In genomic region chr2:105329561-105330495, GRCh38 we compare ENCODE assay signal across 8 cellular contexts. TPM values are rescaled to one million over a fixed set of nuclear protein-coding genes. Genes with fewer than 3 reads are reported as not detected.
DNase-seq lines count a peak whose midpoint lies in the region; ATAC-seq and TF ChIP-seq lines count a peak whose summit lies in the region.

Gene TGFBRAP1, minus strand, starts transcription at chr2:105329735. Its CDS starts 21,434 bp downstream, at chr2:105308301.

- H3K36me3 ChIP-seq in SK-N-SH (replicated peaks in 1 of 2; ENCODE audit: control insufficient read depth in 1 of 2, insufficient read depth in 2 of 2, low read length in 1 of 2) (peaks cover 0 to 9% of the 10 kb centered on the region in 2 experiments), heart left ventricle (peaks cover 0 to 16% (median 0%) of the 10 kb centered on the region in 9 donors), uterus (no peaks in the 10 kb centered on the region)

- peaks cover 40% of the 10 kb centered on the region for H3K4me1 Mint-ChIP-seq in activated naive CD8-positive, alpha-beta T cell treated with anti-CD3 and anti-CD28 coated beads for 36 hours

- H3K9me3 ChIP-seq in SK-N-SH (no peaks in the 10 kb centered on the region), heart left ventricle (no peaks in the 10 kb centered on the region), uterus (no peaks in the 10 kb centered on the region)

- peak; percentile 72 for ATAC-seq in GM21360 (IDR thresholded peaks at IDR 0.05; ENCODE audit: unreplicated experiment)
- peak in 3 of 4 donors; percentile 69 to 88 (median 87) for ATAC-seq in heart left ventricle

- no peaks in the 10 kb centered on the region for H3K27me3 Mint-ChIP-seq in activated naive CD8-positive, alpha-beta T cell treated with anti-CD3 and anti-CD28 coated beads for 36 hours

- peaks cover 4% of the 10 kb centered on the region for H3F3A ChIP-seq in SK-N-SH (replicated peaks; ENCODE audit: insufficient read depth)

- H3K9me3 Mint-ChIP-seq in activated naive CD8-positive, alpha-beta T cell treated with anti-CD3 and anti-CD28 coated beads for 36 hours: no peaks in the 10 kb centered on the region

- CTCF ChIA-PET in SK-N-SH (lab: Yijun Ruan, JAX): interaction anchor here (1.3 to 1.6 kb wide), 4 partner anchors 8 to 35 kb away, joined by 3 to 4 read pairs (median 3); no protein-coding TSS in a partner anchor

- H2AFZ ChIP-seq in SK-N-SH (ENCODE audit: low read depth): peak within 1 kb of the TSS; percentile 72

- TF ChIP-seq EP300 in SK-N-SH (IDR thresholded peaks at IDR 0.05; ENCODE audit: borderline replicate concordance in 1 of 2, low read depth in 1 of 2, low read length in 1 of 2): no peak

- H3K27ac Mint-ChIP-seq in activated naive CD8-positive, alpha-beta T cell treated with anti-CD3 and anti-CD28 coated beads for 36 hours: peak within 1 kb of the TSS; percentile 96

- H3K4me1 ChIP-seq in SK-N-SH (ENCODE audit: control insufficient read depth in 1 of 2, insufficient read depth in 2 of 2, low read depth in 1 of 2, low read length in 1 of 2): peaks cover 0 to 15% of the 10 kb centered on the region in 2 experiments
- peaks cover 0 to 33% (median 13%) of the 10 kb centered on the region in 12 donors for H3K4me1 ChIP-seq in heart left ventricle
- no peaks in the 10 kb centered on the region for H3K4me1 ChIP-seq in uterus

- peak within 1 kb of the TSS; percentile 42 to 80; a peak in 3 of 4 replicates for H3K27ac ChIP-seq in SK-N-SH (ENCODE audit: low read depth in 2 of 2, low read length in 1 of 2)
- H3K27ac ChIP-seq in heart left ventricle: peak within 1 kb of the TSS in 11 of 12 donors; percentile 71 to 90 (median 85)
- peak within 1 kb of the TSS; percentile 83 to 84 for H3K27ac ChIP-seq in uterus

- DNase-seq in DMS53 treated with DMSO at 0.1 percent for 48 hours (lab: John Stamatoyannopoulos, UW; ENCODE audit: unreplicated experiment) (peak; percentile 62), HT-29 (ENCODE audit: low spot score) (peak; percentile 53), SK-N-SH (peak; percentile 93), heart left ventricle (peak; percentile 56 to 76 (median 61)), pons (ENCODE audit: low spot score) (peak; percentile 13), uterus (peak; percentile 22 to 48)
- DNase-seq in activated naive CD8-positive, alpha-beta T cell treated with anti-CD3 and anti-CD28 coated beads for 36 hours: peak; percentile 78

- no peaks in the 10 kb centered on the region for H3K9me2 ChIP-seq in SK-N-SH

- TF ChIP-seq CTCF in SK-N-SH (IDR thresholded peaks at IDR 0.05): no peak
- no peak for TF ChIP-seq CTCF in heart left ventricle (IDR thresholded peaks at IDR 0.05)
- peak in 1 of 4 experiments; percentile 17 for TF ChIP-seq CTCF in uterus (IDR thresholded peaks at IDR 0.05)

- TF ChIP-seq POLR2A in heart left ventricle (IDR thresholded peaks at IDR 0.05): no peak
- peak in 1 of 2 donors; percentile 40 for TF ChIP-seq POLR2A in uterus (IDR thresholded peaks at IDR 0.05)

- peak within 1 kb of the TSS; percentile 88 for H3K4me3 Mint-ChIP-seq in activated naive CD8-positive, alpha-beta T cell treated with anti-CD3 and anti-CD28 coated beads for 36 hours

- H4K20me1 ChIP-seq in SK-N-SH (ENCODE audit: insufficient read depth): no peaks in the 10 kb centered on the region

- peak within 1 kb of the TSS; percentile 86 for H3K9ac ChIP-seq in SK-N-SH

- no peak for TF ChIP-seq RAD21 in SK-N-SH (IDR thresholded peaks at IDR 0.05; ENCODE audit: low read length)

- H3K36me3 Mint-ChIP-seq in activated naive CD8-positive, alpha-beta T cell treated with anti-CD3 and anti-CD28 coated beads for 36 hours: peaks cover 22% of the 10 kb centered on the region

- H3K4me2 ChIP-seq in SK-N-SH: peak within 1 kb of the TSS; percentile 93

- POLR2A ChIA-PET in SK-N-SH (lab: Yijun Ruan, JAX): interaction anchor here (0.6 kb wide), 1 partner anchor 476 kb away, joined by 5 read pairs; no protein-coding TSS in a partner anchor

- intact Hi-C loops in heart left ventricle (cut with DNase I) (no loop called here), uterus (cut with DNase I; ENCODE audit: low total_unique reads) (no loop called here)

- H3K79me2 ChIP-seq in SK-N-SH (ENCODE audit: insufficient read depth): peaks cover 35% of the 10 kb centered on the region

- WGBS in SK-N-SH (ENCODE audit: low lambda C conversion rate): 40% methylated on average over 19 of the region's 101 CpGs
- WGBS in heart left ventricle, 4 donors: 2 to 20% (median 4%) methylated on average over 5 to 101 of the region's 101 CpGs

- no peaks in the 10 kb centered on the region for H3K27me3 ChIP-seq in SK-N-SH (ENCODE audit: insufficient read depth)
- H3K27me3 ChIP-seq in heart left ventricle: no peaks in the 10 kb centered on the region
- H3K27me3 ChIP-seq in uterus: no peaks in the 10 kb centered on the region

- H3K4me3 ChIP-seq in SK-N-SH (ENCODE audit: low read depth in 2 of 2, low read length in 1 of 2): peak within 1 kb of the TSS; percentile 56 to 65
- peak within 1 kb of the TSS; percentile 50 to 93 (median 76) for H3K4me3 ChIP-seq in heart left ventricle
- peak within 1 kb of the TSS; percentile 58 to 92 for H3K4me3 ChIP-seq in uterus

TF ChIP-seq in SK-N-SH, 30 proteins besides CTCF, POLR2A, EP300 and RAD21:
- TF ChIP-seq, protein P1, sequence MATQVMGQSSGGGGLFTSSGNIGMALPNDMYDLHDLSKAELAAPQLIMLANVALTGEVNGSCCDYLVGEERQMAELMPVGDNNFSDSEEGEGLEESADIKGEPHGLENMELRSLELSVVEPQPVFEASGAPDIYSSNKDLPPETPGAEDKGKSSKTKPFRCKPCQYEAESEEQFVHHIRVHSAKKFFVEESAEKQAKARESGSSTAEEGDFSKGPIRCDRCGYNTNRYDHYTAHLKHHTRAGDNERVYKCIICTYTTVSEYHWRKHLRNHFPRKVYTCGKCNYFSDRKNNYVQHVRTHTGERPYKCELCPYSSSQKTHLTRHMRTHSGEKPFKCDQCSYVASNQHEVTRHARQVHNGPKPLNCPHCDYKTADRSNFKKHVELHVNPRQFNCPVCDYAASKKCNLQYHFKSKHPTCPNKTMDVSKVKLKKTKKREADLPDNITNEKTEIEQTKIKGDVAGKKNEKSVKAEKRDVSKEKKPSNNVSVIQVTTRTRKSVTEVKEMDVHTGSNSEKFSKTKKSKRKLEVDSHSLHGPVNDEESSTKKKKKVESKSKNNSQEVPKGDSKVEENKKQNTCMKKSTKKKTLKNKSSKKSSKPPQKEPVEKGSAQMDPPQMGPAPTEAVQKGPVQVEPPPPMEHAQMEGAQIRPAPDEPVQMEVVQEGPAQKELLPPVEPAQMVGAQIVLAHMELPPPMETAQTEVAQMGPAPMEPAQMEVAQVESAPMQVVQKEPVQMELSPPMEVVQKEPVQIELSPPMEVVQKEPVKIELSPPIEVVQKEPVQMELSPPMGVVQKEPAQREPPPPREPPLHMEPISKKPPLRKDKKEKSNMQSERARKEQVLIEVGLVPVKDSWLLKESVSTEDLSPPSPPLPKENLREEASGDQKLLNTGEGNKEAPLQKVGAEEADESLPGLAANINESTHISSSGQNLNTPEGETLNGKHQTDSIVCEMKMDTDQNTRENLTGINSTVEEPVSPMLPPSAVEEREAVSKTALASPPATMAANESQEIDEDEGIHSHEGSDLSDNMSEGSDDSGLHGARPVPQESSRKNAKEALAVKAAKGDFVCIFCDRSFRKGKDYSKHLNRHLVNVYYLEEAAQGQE (IDR thresholded peaks at IDR 0.05; ENCODE audit: low read depth, low read length): no peak
- TF ChIP-seq, protein P2, sequence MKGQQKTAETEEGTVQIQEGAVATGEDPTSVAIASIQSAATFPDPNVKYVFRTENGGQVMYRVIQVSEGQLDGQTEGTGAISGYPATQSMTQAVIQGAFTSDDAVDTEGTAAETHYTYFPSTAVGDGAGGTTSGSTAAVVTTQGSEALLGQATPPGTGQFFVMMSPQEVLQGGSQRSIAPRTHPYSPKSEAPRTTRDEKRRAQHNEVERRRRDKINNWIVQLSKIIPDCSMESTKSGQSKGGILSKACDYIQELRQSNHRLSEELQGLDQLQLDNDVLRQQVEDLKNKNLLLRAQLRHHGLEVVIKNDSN (IDR thresholded peaks at IDR 0.05; ENCODE audit: borderline replicate concordance, low read depth): peak; percentile 81
- TF ChIP-seq TAF1 (IDR thresholded peaks at IDR 0.05; ENCODE audit: borderline replicate concordance, low read depth, low read length): no peak
- TF ChIP-seq NRF1 (IDR thresholded peaks at IDR 0.05; ENCODE audit: low read depth, low read length): peak; percentile 26; the same call in 1 of the 2 replicates
- no peak for TF ChIP-seq YY1 (IDR thresholded peaks at IDR 0.05; ENCODE audit: low read depth)
- TF ChIP-seq JUND (IDR thresholded peaks at IDR 0.05): no peak
- peak; percentile 21; the same call in 1 of the 2 replicates for TF ChIP-seq MAX (IDR thresholded peaks at IDR 0.05; ENCODE audit: low read depth)
- TF ChIP-seq, protein P3, sequence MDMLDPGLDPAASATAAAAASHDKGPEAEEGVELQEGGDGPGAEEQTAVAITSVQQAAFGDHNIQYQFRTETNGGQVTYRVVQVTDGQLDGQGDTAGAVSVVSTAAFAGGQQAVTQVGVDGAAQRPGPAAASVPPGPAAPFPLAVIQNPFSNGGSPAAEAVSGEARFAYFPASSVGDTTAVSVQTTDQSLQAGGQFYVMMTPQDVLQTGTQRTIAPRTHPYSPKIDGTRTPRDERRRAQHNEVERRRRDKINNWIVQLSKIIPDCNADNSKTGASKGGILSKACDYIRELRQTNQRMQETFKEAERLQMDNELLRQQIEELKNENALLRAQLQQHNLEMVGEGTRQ (IDR thresholded peaks at IDR 0.05; ENCODE audit: borderline replicate concordance, low read depth, low read length): peak; percentile 54; the same call in 1 of the 2 replicates

RNA-seq across cellular contexts. Expression of gene TGFBRAP1, which starts in this region (rescaled TPM):
- total RNA-seq in HT-29 (2014; rRNA removed; shearing (Covaris generic)): 35.0 and 35.8 TPM in 2 replicates
- polyA plus RNA-seq in SK-N-SH (2012; rRNA removed): 5.7 and 6.6 TPM in 2 replicates
- 5.2 and 6.4 TPM in 2 replicates for polyA plus RNA-seq in SK-N-SH (2012; cell fraction: cytosol; rRNA removed)
- polyA plus RNA-seq in SK-N-SH (2012; cell fraction: nucleus; rRNA removed): 8.1 and 8.7 TPM in 2 replicates
- 10 to 100 TPM; 28.7 to 30.1 TPM for total RNA-seq in activated naive CD8-positive, alpha-beta T cell treated with anti-CD3 and anti-CD28 coated beads for 36 hours
- 10 to 100 TPM in 7 of 9 donors, 1 to 10 TPM in 2; 7.6 to 20.0 (median 13.1) TPM for total RNA-seq in heart left ventricle
- polyA plus RNA-seq in heart left ventricle: 1 to 10 TPM; 1.8 to 8.2 TPM
- total RNA-seq in uterus: 10 to 100 TPM; 21.0 to 38.7 (median 24.2) TPM

Comparison
In these comparisons a context has a peak if more than half of its experiments do, and no peak if none do; other contexts are left out.
1. Peak in every context shown above with its lines: DNase-seq, ATAC-seq, H3K4me3 ChIP-seq and H3K27ac ChIP-seq.
2. DNase-seq: peak in every context shown above with its lines; median percentile 93 in SK-N-SH; 78 in activated naive CD8-positive, alpha-beta T cell treated with anti-CD3 and anti-CD28 coated beads for 36 hours; 62 in DMS53 treated with DMSO at 0.1 percent for 48 hours; 61 in heart left ventricle; 53 in HT-29; 35 in uterus; 13 in pons.